23 cellular contexts compared by ENCODE assay signal in the genomic region with DNA sequence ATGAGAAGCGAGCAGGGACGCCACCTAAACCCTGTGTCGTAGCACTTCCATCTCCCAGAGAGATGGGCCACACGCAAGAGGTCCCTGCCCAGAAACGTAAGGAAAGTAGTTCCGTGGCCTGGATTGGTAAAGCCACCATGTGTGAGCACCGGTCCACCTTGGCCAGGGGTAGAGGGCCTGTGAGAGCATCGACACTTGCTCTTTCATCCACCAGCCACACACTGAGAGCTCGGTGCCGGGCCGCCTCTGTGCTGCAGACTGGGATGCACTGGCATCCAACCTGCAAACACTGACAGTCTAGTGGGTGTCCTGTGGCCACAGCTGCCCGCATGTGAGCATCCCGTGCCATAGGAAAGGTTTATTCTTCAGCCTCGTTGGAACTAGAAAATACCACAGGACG.
"Had no signal": no experiment of that assay in that cellular context is flagged by ENCODE, and none has a peak within 500 bp of the region (broad histone marks: within the 10 kb centered on the region; RNA-seq: fewer than 3 reads in every experiment).

No MANE protein-coding gene starts in this region.

- H3K4me2 ChIP-seq: hepatocyte had no signal

- H3K27me3 ChIP-seq: colonic mucosa, gastrocnemius medialis, right lobe of liver, upper lobe of right lung, uterus had no signal

- H3K36me3 Mint-ChIP-seq: natural killer cell had no signal

- H3K27ac ChIP-seq: colonic mucosa, gastrocnemius medialis, hepatocyte, left lung, psoas muscle, right lobe of liver, suprapubic skin, transverse colon, upper lobe of right lung, uterus had no signal

- H3K36me3 ChIP-seq: colonic mucosa, gastrocnemius medialis, left lung, right lobe of liver, suprapubic skin, transverse colon, upper lobe of right lung, uterus had no signal

- H3K4me1 Mint-ChIP-seq: central memory CD8-positive, alpha-beta T cell; natural killer cell; neural crest cell; stimulated activated naive CD8-positive, alpha-beta T cell treated with anti-CD3 and anti-CD28 coated beads, Interleukin-15, amount 100 ng/mL, for 72 hours had no signal

- H3K9me3 ChIP-seq: colonic mucosa, gastrocnemius medialis, left lung, psoas muscle, right lobe of liver, suprapubic skin, transverse colon, upper lobe of right lung, uterus had no signal

- H3K4me3 ChIP-seq: colonic mucosa, gastrocnemius medialis, hepatocyte, left lung, psoas muscle, right lobe of liver, suprapubic skin, transverse colon, upper lobe of right lung, uterus had no signal

- DNase-seq: colonic mucosa; dermis blood vessel endothelial cell; effector memory CD8-positive, alpha-beta T cell; gastrocnemius medialis; left cardiac atrium; left lung; mammary epithelial cell; mesendoderm; natural killer cell; psoas muscle; right lobe of liver; small intestine; stimulated activated CD4-positive, alpha-beta T cell treated with anti-CD3 and anti-CD28 coated beads, Interleukin-15, amount 100 ng/mL, for 24 hours; stimulated activated CD4-positive, alpha-beta T cell treated with anti-CD3 and anti-CD28 coated beads, Interleukin-2, amount 100 ng/mL, for 48 hours; stimulated activated naive CD4-positive, alpha-beta T cell; stimulated activated naive CD8-positive, alpha-beta T cell treated with anti-CD3 and anti-CD28 coated beads, Interleukin-15, amount 100 ng/mL, for 72 hours; transverse colon; upper lobe of right lung; uterus had no signal

- H3K4me3 Mint-ChIP-seq: central memory CD8-positive, alpha-beta T cell; effector memory CD8-positive, alpha-beta T cell; natural killer cell; neural crest cell; stimulated activated naive CD8-positive, alpha-beta T cell treated with anti-CD3 and anti-CD28 coated beads, Interleukin-15, amount 100 ng/mL, for 72 hours had no signal

- H3K4me1 ChIP-seq: colonic mucosa, gastrocnemius medialis, left lung, psoas muscle, right lobe of liver, suprapubic skin, transverse colon, upper lobe of right lung, uterus had no signal

- H3K27ac Mint-ChIP-seq: effector memory CD8-positive, alpha-beta T cell; natural killer cell; stimulated activated naive CD8-positive, alpha-beta T cell treated with anti-CD3 and anti-CD28 coated beads, Interleukin-15, amount 100 ng/mL, for 72 hours had no signal

- H3K9me3 Mint-ChIP-seq: central memory CD8-positive, alpha-beta T cell; effector memory CD8-positive, alpha-beta T cell; natural killer cell; neural crest cell had no signal
